1 cellular context compared by ENCODE assay signal in genomic region chrX:100363926-100364325, GRCh38.
TF ChIP-seq lines count a peak whose summit lies in the region.

No MANE protein-coding gene starts in this region.

TF ChIP-seq in GM23338, 12 proteins besides CTCF, POLR2A, EP300 and RAD21 (continued from another document):
- TF ChIP-seq ZNF462 (CRISPR knock-in tag; IDR thresholded peaks at IDR 0.05) (no peak), CREB1 (CRISPR knock-in tag; IDR thresholded peaks at IDR 0.05; ENCODE audit: low read depth) (no peak), NANOG (IDR thresholded peaks at IDR 0.05; ENCODE audit: borderline replicate concordance) (no peak), JUNB (IDR thresholded peaks at IDR 0.05; ENCODE audit: unreplicated experiment) (no peak), EZH2phosphoT487 (IDR thresholded peaks at IDR 0.05; ENCODE audit: unreplicated experiment) (no peak), ZNF114 (CRISPR knock-in tag; IDR thresholded peaks at IDR 0.05) (no peak), EZH2 (IDR thresholded peaks at IDR 0.05; ENCODE audit: low read depth, unreplicated experiment) (no peak)
TF ChIP-seq in GM23338: peak in this region for 0.
